8 cellular contexts compared by ENCODE assay signal in the genomic region with DNA sequence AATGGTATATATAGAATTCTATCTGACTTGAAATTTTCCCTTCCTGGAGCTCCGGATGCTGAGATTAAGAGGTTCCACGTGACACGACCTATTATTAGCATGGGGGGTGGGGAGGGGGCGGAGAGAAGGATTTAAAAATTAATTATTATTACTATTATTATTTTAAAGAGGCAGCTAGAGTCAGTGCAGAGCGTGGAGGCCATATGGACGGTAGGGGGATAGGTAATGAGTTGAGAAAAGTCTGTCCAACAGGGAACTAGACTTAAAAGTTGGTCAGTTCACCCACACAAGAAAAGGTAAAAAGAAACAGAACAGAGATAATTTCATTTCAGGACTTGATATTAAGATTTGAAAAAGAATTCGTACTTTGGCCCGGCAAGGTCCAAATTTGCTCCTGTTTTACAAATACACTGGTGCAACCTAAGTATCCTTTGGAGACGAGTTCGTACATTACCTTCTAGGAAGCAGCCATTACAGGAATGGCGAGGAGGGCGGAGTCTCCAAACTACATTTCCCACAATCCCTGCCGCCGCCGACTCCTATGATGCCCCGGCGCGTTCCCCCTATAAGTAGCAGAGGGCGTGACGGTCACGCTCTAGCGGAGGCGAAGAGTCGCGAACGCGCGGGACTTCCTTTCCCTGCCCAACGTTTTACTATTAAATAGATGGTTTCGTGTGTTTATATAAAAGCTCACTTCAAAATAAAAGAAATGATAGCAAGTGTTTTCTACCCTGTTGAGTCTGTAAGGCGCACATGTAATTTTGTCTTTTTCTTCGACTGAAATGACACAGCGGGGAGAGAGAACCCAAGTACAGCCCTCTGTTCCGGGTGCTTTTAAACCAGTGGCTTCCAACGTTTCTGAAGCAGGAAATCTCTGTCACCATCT. TPM values are rescaled to one million over a fixed set of nuclear protein-coding genes. Genes with fewer than 3 reads are reported as not detected.
DNase-seq lines count a peak whose midpoint lies in the region; ATAC-seq and TF ChIP-seq lines count a peak whose summit lies in the region.

A gene with protein sequence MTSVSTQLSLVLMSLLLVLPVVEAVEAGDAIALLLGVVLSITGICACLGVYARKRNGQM (minus strand): TSS at position 481 of the 886 bp plus-strand sequence. CDS start 976 bp downstream, outside the sequence.

- H3K27me3 ChIP-seq in kidney epithelial cell (ENCODE audit: control insufficient read depth, insufficient read depth, low read length): no peaks in the 10 kb centered on the region

- TF ChIP-seq CTCF in AG09319 (IDR thresholded peaks at IDR 0.05; ENCODE audit: low read depth, low read length) (no peak), kidney epithelial cell (IDR thresholded peaks at IDR 0.05; ENCODE audit: insufficient read depth, low read length, poor library complexity, severe bottlenecking) (no peak)

- DNase-seq in AG09319 (ENCODE audit: extremely low read depth, low read depth): peak; percentile 57
- peak; percentile 86 for DNase-seq in NCI-H460 (ENCODE audit: extremely low read depth, low read depth)
- peak; percentile 81 for DNase-seq in activated CD4-positive, CD25-positive, alpha-beta regulatory T cell treated with anti-CD3 and anti-CD28 coated beads, Interleukin-2, amount 50 U/mL, for 72 hours
- DNase-seq in cerebellar nuclear complex (lab: John Stamatoyannopoulos, UW): peak; percentile 65 to 73
- peak; percentile 67 for DNase-seq in kidney epithelial cell (ENCODE audit: low read depth)
- DNase-seq in stimulated activated CD4-positive, alpha-beta T cell treated with anti-CD3 and anti-CD28 coated beads, Interleukin-15, amount 100 ng/mL, for 48 hours (ENCODE audit: low read depth in 2 of 2): peak; percentile 75 to 84

- no peaks in the 10 kb centered on the region for H3K36me3 ChIP-seq in kidney epithelial cell (ENCODE audit: control insufficient read depth, insufficient read depth, low read length)

- ATAC-seq in GM19035 (IDR thresholded peaks at IDR 0.05; ENCODE audit: unreplicated experiment) (peak; percentile 100), HG03354 (IDR thresholded peaks at IDR 0.05; ENCODE audit: poor library complexity, severe bottlenecking, unreplicated experiment) (peak; percentile 100)

- H3K4me3 ChIP-seq in kidney epithelial cell (ENCODE audit: low read depth, low read length): peak within 1 kb of the TSS; percentile 81

RNA-seq across cellular contexts. Expression of the gene that starts here (rescaled TPM):
- 94.0 and 98.1 TPM in 2 replicates for total RNA-seq in NCI-H460 (2014; rRNA removed; shearing (Covaris generic))
- polyA plus RNA-seq in NCI-H460 (2014; cell fraction: nucleus; rRNA removed): 60.5 and 85.3 TPM in 2 replicates
- 48.7 and 54.9 TPM in 2 replicates for total RNA-seq in kidney epithelial cell

Comparison
In these comparisons a context has a peak if more than half of its experiments do, and no peak if none do; other contexts are left out.
1. Peak in every context shown above with its lines: DNase-seq, ATAC-seq and H3K4me3 ChIP-seq.